ENCODE assay signal across 8 cellular contexts in genomic region chr1:15525043-15525958, GRCh38. TPM values are rescaled to one million over a fixed set of nuclear protein-coding genes. Genes with fewer than 3 reads are reported as not detected.
DNase-seq lines count a peak whose midpoint lies in the region; ATAC-seq and TF ChIP-seq lines count a peak whose summit lies in the region.

No MANE protein-coding gene starts in this region.

- TF ChIP-seq EP300 in suprapubic skin (IDR thresholded peaks at IDR 0.05), result no peak

- WGBS in suprapubic skin, result 1% methylated on average over 34 of the region's 41 CpGs

- TF ChIP-seq POLR2A in suprapubic skin (IDR thresholded peaks at IDR 0.05), result no peak

- DNase-seq in SK-N-MC (ENCODE audit: low read depth, low spot score) (peak; percentile 94), dedifferentiated amniotic fluid mesenchymal stem cell (ENCODE audit: extremely low spot score) (peak; percentile 42), medulla oblongata (ENCODE audit: extremely low spot score) (peak; percentile 49), suprapubic skin (ENCODE audit: low spot score in 2 of 2) (peak; percentile 100), NCI-H128 (lab: John Stamatoyannopoulos, UW; ENCODE audit: unreplicated experiment) (no peak)

- H3K27me3 ChIP-seq in BLaER1 (no peaks in the 10 kb centered on the region), suprapubic skin (no peaks in the 10 kb centered on the region)

- H3K9ac ChIP-seq in BLaER1 (peak overlapping the region; percentile 65; the same call in 1 of the 2 replicates), SK-N-MC (ENCODE audit: insufficient read length) (peak overlapping the region; percentile 59)

- H3K27ac ChIP-seq in BLaER1 (peak overlapping the region; percentile 51), SK-N-MC (peak overlapping the region; percentile 44), suprapubic skin (peak overlapping the region; percentile 94)

- peaks cover 45% of the 10 kb centered on the region for H3K4me1 ChIP-seq in BLaER1
- H3K4me1 ChIP-seq in suprapubic skin, result peaks cover 30% of the 10 kb centered on the region

- no peak for TF ChIP-seq CTCF in suprapubic skin (IDR thresholded peaks at IDR 0.05)

- ATAC-seq in GM18907 (IDR thresholded peaks at IDR 0.05; ENCODE audit: unreplicated experiment), result peak; percentile 48
- peak; percentile 42 for ATAC-seq in HG03280 (IDR thresholded peaks at IDR 0.05; ENCODE audit: unreplicated experiment)

- peaks cover 13% of the 10 kb centered on the region for H4K20me1 ChIP-seq in BLaER1

- H3K4me2 ChIP-seq in BLaER1, result peak overlapping the region; percentile 93

- H3K4me3 ChIP-seq in BLaER1 (peak overlapping the region; percentile 85), SK-N-MC (peak overlapping the region; percentile 96), suprapubic skin (peak overlapping the region; percentile 75)

- H3K36me3 ChIP-seq in BLaER1, result peaks cover 4% of the 10 kb centered on the region; the same call in 1 of the 2 replicates
- H3K36me3 ChIP-seq in SK-N-MC (ENCODE audit: insufficient read depth, low read length), result no peaks in the 10 kb centered on the region
- H3K36me3 ChIP-seq in suprapubic skin, result no peaks in the 10 kb centered on the region

- no peaks in the 10 kb centered on the region for H3K9me3 ChIP-seq in BLaER1
- no peaks in the 10 kb centered on the region for H3K9me3 ChIP-seq in SK-N-MC (ENCODE audit: low read depth, low read length)
- no peaks in the 10 kb centered on the region for H3K9me3 ChIP-seq in suprapubic skin

RNA-seq across cellular contexts. Expression of gene CASP9, which starts 1.3 kb away (rescaled TPM):
- total RNA-seq in suprapubic skin, result 10 to 100 TPM in 2 of 4 donors, 1 to 10 TPM in 2; 7.0 to 12.6 (median 9.7) TPM

RNA-seq across cellular contexts. Expression of gene DNAJC16, which starts 1.3 kb away (rescaled TPM):
- 10 to 100 TPM; 17.2 to 24.8 (median 19.7) TPM for total RNA-seq in suprapubic skin

RNA-seq across cellular contexts. Expression of gene CELA2B, which starts 49.4 kb away (rescaled TPM):
- total RNA-seq in suprapubic skin, result not detected

RNA-seq across cellular contexts. Expression of gene AGMAT, which starts 59.5 kb away (rescaled TPM):
- total RNA-seq in suprapubic skin, result under 1 TPM in 1 of 4 donors, not detected in 3; 0.72 TPM

Comparison
In these comparisons a context has a peak if more than half of its experiments do, and no peak if none do; other contexts are left out.
1. H3K27ac ChIP-seq: peak in every context shown above with its lines; median percentile 94 in suprapubic skin; 51 in BLaER1; 44 in SK-N-MC.